Comparison of ENCODE assay signal across 8 cellular contexts in the genomic region with DNA sequence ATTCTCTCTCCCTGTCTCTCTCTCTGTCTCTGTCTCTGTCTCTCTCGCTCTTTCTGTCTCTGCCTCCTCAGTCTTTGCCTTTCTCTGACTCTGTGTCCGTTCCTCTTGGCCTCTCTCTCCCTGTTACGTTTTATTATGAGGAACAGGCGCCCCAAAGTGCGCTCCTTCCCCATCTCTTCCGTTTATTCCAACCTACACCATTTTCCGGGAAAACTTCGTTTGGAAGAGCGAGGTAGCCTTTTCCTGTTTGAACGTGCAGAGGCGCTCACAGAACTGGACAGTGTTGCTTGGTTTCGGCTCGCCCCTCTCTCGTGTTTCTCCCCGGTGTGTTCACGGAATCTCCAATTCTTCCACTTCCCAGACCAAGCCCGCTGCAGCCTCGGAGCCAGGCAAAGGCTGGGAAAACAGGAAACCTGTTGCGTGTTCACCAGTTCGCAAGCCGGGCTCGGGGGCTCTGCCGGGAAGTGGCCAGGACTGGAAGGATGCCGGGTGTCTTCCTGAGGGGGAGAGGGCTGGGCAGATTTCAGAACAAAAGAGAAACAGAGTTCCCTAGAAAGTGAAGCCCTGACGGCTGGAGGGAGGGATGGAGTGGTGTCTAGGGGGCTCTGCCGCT. TPM values are rescaled to one million over a fixed set of nuclear protein-coding genes. Genes with fewer than 3 reads are reported as not detected.
DNase-seq lines count a peak whose midpoint lies in the region; ATAC-seq, FAIRE-seq and TF ChIP-seq lines count a peak whose summit lies in the region.

No MANE protein-coding gene starts in this region.

- TF ChIP-seq POLR2A in IMR-90 (IDR thresholded peaks at IDR 0.05; ENCODE audit: low read depth, low read length) (no peak), K562 (conservative IDR thresholded peaks at IDR 0.05) (no peak)

- no peak overlapping the region for H4K91ac ChIP-seq in IMR-90 (ENCODE audit: insufficient read depth, low read depth, low read length)

- 0 out of 2 replicates have a peak overlapping the region, but pooled peaks have one; percentile 75 for H3K23ac ChIP-seq in IMR-90 (ENCODE audit: low read depth, low read length)

- H3K27me3 Mint-ChIP-seq in CD4-positive, CD25-positive, alpha-beta regulatory T cell: peaks cover 47% of the 10 kb centered on the region

- no peak overlapping the region for H3K27ac ChIP-seq in CD4-positive, CD25-positive, alpha-beta regulatory T cell (ENCODE audit: insufficient read depth, low read length, poor library complexity, severe bottlenecking)
- no peak overlapping the region for H3K27ac ChIP-seq in IMR-90 (ENCODE audit: insufficient read depth, low read length)
- H3K27ac ChIP-seq in K562 (ENCODE audit: extremely low read depth, low read depth, low read length): no peak overlapping the region
- peak overlapping the region in 1 of 2 donors; percentile 82 for H3K27ac ChIP-seq in small intestine (ENCODE audit: low read depth in 1 of 2, low read length in 1 of 2)

- H3K79me2 ChIP-seq in K562 (ENCODE audit: control insufficient read depth, insufficient read depth, low read length): no peaks in the 10 kb centered on the region

- TF ChIP-seq CTCF in IMR-90 (conservative IDR thresholded peaks at IDR 0.05; ENCODE audit: low read depth, low read length) (no peak), K562 (IDR thresholded peaks at IDR 0.05 in 2 of 3, conservative IDR thresholded peaks at IDR 0.05 in 1 of 3; ENCODE audit: insufficient read depth in 2 of 3, low read depth in 1 of 3, low read length in 3 of 3) (no peak)

- peak overlapping the region; percentile 95 for H3K4me2 ChIP-seq in IMR-90 (ENCODE audit: low read depth, low read length)
- peak overlapping the region; percentile 78 for H3K4me2 ChIP-seq in K562 (ENCODE audit: insufficient read depth, low read length)

- peak overlapping the region in 1 of 3 donors; percentile 50 for H3K27ac Mint-ChIP-seq in CD4-positive, CD25-positive, alpha-beta regulatory T cell

- dilution Hi-C loops in IMR-90 (cut with HindIII; ENCODE audit: low sequenced_read_pairs, unreplicated experiment): no loop called here

- H2AK9ac ChIP-seq in IMR-90 (replicated peaks; ENCODE audit: low read depth, low read length, poor library complexity): peak overlapping the region; percentile 74

- H3K79me1 ChIP-seq in IMR-90 (ENCODE audit: low read depth in 1 of 2, low read length in 2 of 2): no peaks in the 10 kb centered on the region

- TF ChIP-seq EP300 in K562 (IDR thresholded peaks at IDR 0.05; ENCODE audit: low read length): no peak

- H4K8ac ChIP-seq in IMR-90 (ENCODE audit: low read depth in 2 of 2, low read length in 2 of 2): no peak overlapping the region

- H3K18ac ChIP-seq in IMR-90 (ENCODE audit: low read depth, low read length): no peak overlapping the region

- H3K27me3 ChIP-seq in CD4-positive, CD25-positive, alpha-beta regulatory T cell (ENCODE audit: control insufficient read depth, insufficient read depth, low read length): peaks cover 22% of the 10 kb centered on the region
- peaks cover 43% of the 10 kb centered on the region for H3K27me3 ChIP-seq in IMR-90 (ENCODE audit: control insufficient read depth, insufficient read depth, low read length)
- peaks cover 18 to 53% of the 10 kb centered on the region in 2 experiments for H3K27me3 ChIP-seq in K562 (ENCODE audit: control insufficient read depth in 2 of 2, insufficient read depth in 2 of 2, low read length in 2 of 2)
- no peaks in the 10 kb centered on the region for H3K27me3 ChIP-seq in small intestine (ENCODE audit: control insufficient read depth in 2 of 2, insufficient read depth in 2 of 2, low read length in 2 of 2)

- H3K9me3 ChIP-seq in CD4-positive, CD25-positive, alpha-beta regulatory T cell (ENCODE audit: control insufficient read depth in 2 of 2, low read length in 2 of 2): no peaks in the 10 kb centered on the region
- H3K9me3 ChIP-seq in IMR-90 (ENCODE audit: control insufficient read depth, insufficient read depth, low read length) (no peaks in the 10 kb centered on the region), K562 (replicated peaks; ENCODE audit: control insufficient read depth, insufficient read depth, low read depth, low read length) (no peaks in the 10 kb centered on the region), small intestine (ENCODE audit: control insufficient read depth, low read depth) (no peaks in the 10 kb centered on the region)

- no peak overlapping the region for H2BK20ac ChIP-seq in IMR-90 (ENCODE audit: low read depth, low read length)

- H3K4ac ChIP-seq in IMR-90 (ENCODE audit: low read depth, low read length): no peak overlapping the region

- H3K4me3 Mint-ChIP-seq in CD4-positive, CD25-positive, alpha-beta regulatory T cell: peak overlapping the region; percentile 88 to 94 (median 90)

- no peak overlapping the region for H2BK120ac ChIP-seq in IMR-90 (ENCODE audit: low read depth, low read length)

- POLR2A ChIA-PET in IMR-90 (lab: Charles Lee; ENCODE audit: unreplicated experiment): no interaction called here
- POLR2A ChIA-PET in K562 (lab: Yijun Ruan, JAX): interaction anchor here (0.7 kb wide), 1 partner anchor 23 kb away, joined by 3 read pairs; no protein-coding TSS in a partner anchor

- no peak overlapping the region for H3K56ac ChIP-seq in IMR-90 (ENCODE audit: extremely low read depth, insufficient read depth, low read length)

- no peak for DNase-seq in CD4-positive, CD25-positive, alpha-beta regulatory T cell
- peak; percentile 9 for DNase-seq in IMR-90
- DNase-seq in K562 (ENCODE audit: extremely low read depth in 1 of 4, low spot score in 3 of 4): no peak
- peak; percentile 8 for DNase-seq in inferior parietal cortex (ENCODE audit: extremely low spot score)
- DNase-seq in small intestine: no peak
- DNase-seq in RKO (ENCODE audit: low spot score): no peak
- DNase-seq in AML-193 (lab: John Stamatoyannopoulos, UW): no peak

- H2BK5ac ChIP-seq in IMR-90 (ENCODE audit: low read depth, low read length, poor library complexity, severe bottlenecking): no peak overlapping the region

- WGBS in IMR-90 (ENCODE audit: extremely low coverage in 2 of 2, insufficient read length in 1 of 2), 2 experiments: 1% methylated on average over 10 of the region's 26 CpGs; no CpG with 5 or more reads in 1 of the 2 experiments
- 3% methylated on average over 15 of the region's 26 CpGs for WGBS in K562 (ENCODE audit: insufficient coverage, low coverage, missing lambda C conversion rate)
- WGBS in small intestine, 3 donors: 1 to 3% (median 2%) methylated on average over 26 of the region's 26 CpGs

- H4K5ac ChIP-seq in IMR-90 (ENCODE audit: low read depth, low read length): no peak overlapping the region

- in situ Hi-C loops in IMR-90 (cut with MboI; ENCODE audit: low sequenced_read_pairs): no loop called here
- in situ Hi-C loops in K562 (cut with MboI): no loop called here

- peaks cover 17% of the 10 kb centered on the region for H3K4me1 ChIP-seq in CD4-positive, CD25-positive, alpha-beta regulatory T cell (ENCODE audit: control insufficient read depth, insufficient read depth, low read length, poor library complexity, severe bottlenecking)
- H3K4me1 ChIP-seq in IMR-90 (ENCODE audit: control insufficient read depth, insufficient read depth, low read length): peaks cover 3% of the 10 kb centered on the region; the same call in 1 of the 2 replicates
- peaks cover 3 to 14% of the 10 kb centered on the region in 2 experiments; a peak in 4 of 5 replicates for H3K4me1 ChIP-seq in K562 (replicated peaks in 1 of 2; ENCODE audit: control insufficient read depth in 2 of 2, insufficient read depth in 2 of 2, low read length in 2 of 2)
- H3K4me1 ChIP-seq in small intestine (ENCODE audit: control insufficient read depth in 2 of 2, insufficient read depth in 1 of 2, low read depth in 1 of 2, low read length in 1 of 2): no peaks in the 10 kb centered on the region

- peak overlapping the region; percentile 71 for H3K4me3 ChIP-seq in CD4-positive, CD25-positive, alpha-beta regulatory T cell (ENCODE audit: low read depth, low read length)
- H3K4me3 ChIP-seq in IMR-90 (ENCODE audit: insufficient read depth, low read depth, low read length): peak overlapping the region; percentile 52
- peak overlapping the region; percentile 46 for H3K4me3 ChIP-seq in K562
- H3K4me3 ChIP-seq in small intestine (ENCODE audit: low read depth in 1 of 2, low read length in 2 of 2): peak overlapping the region; percentile 50 to 67

- TF ChIP-seq RAD21 in IMR-90 (IDR thresholded peaks at IDR 0.05; ENCODE audit: low read length) (no peak), K562 (CRISPR knock-in tag; conservative IDR thresholded peaks at IDR 0.05 in 1 of 2, IDR thresholded peaks at IDR 0.05 in 1 of 2) (no peak)

- no peak for ATAC-seq in CD4-positive, CD25-positive, alpha-beta regulatory T cell (ENCODE audit: low read depth in 2 of 2)
- peak; percentile 40 for ATAC-seq in IMR-90 (ENCODE audit: low read depth)
- peak; percentile 6; the same call in 1 of the 3 replicates for ATAC-seq in K562
- ATAC-seq in GM18858 (IDR thresholded peaks at IDR 0.05; ENCODE audit: unreplicated experiment): no peak

- no peak overlapping the region; the same call in 1 of the 2 replicates for H2AK5ac ChIP-seq in IMR-90 (ENCODE audit: low read depth, low read length)

- FAIRE-seq in K562 (lab: Jason Lieb, UNC) (no peak), small intestine (lab: Jason Lieb, UNC) (no peak)

- no peaks in the 10 kb centered on the region for H3K36me3 ChIP-seq in CD4-positive, CD25-positive, alpha-beta regulatory T cell (ENCODE audit: control insufficient read depth, insufficient read depth, low read length)
- H3K36me3 ChIP-seq in IMR-90 (ENCODE audit: control insufficient read depth, insufficient read depth, low read length) (no peaks in the 10 kb centered on the region), K562 (ENCODE audit: control insufficient read depth, insufficient read depth, low read length) (no peaks in the 10 kb centered on the region), small intestine (ENCODE audit: control insufficient read depth in 2 of 2, insufficient read depth in 2 of 2, low read length in 2 of 2) (no peaks in the 10 kb centered on the region)

- CTCF ChIA-PET in IMR-90 (lab: Yijun Ruan, JAX): no interaction called here
- CTCF ChIA-PET in K562 (lab: Yijun Ruan, JAX; ENCODE audit: low intra/inter-chr PET ratio): no interaction called here

- no peaks in the 10 kb centered on the region for H3K36me3 Mint-ChIP-seq in CD4-positive, CD25-positive, alpha-beta regulatory T cell

- H3K9ac ChIP-seq in IMR-90 (ENCODE audit: low read depth, low read length): 0 out of 2 replicates have a peak overlapping the region, but pooled peaks have one; percentile 8
- peak overlapping the region in 1 of 2 experiments; percentile 58; a peak in 1 of 4 replicates for H3K9ac ChIP-seq in K562 (ENCODE audit: insufficient read depth in 1 of 2, low read depth in 2 of 2, low read length in 2 of 2)

- BruUV-seq in IMR-90 (replicated peaks; lab: Mats Ljungman, UMichigan) (no TSS peak), K562 (replicated peaks; lab: Mats Ljungman, UMichigan) (no TSS peak)

- H3K4me1 Mint-ChIP-seq in CD4-positive, CD25-positive, alpha-beta regulatory T cell: peaks cover 5 to 13% (median 9%) of the 10 kb centered on the region in 4 donors

- no peak overlapping the region; the same call in 1 of the 2 replicates for H3K14ac ChIP-seq in IMR-90 (replicated peaks; ENCODE audit: low read depth, low read length)

- peaks cover 0 to 3% (median 0%) of the 10 kb centered on the region in 7 donors for H3K9me3 Mint-ChIP-seq in CD4-positive, CD25-positive, alpha-beta regulatory T cell

- intact Hi-C loops in IMR-90 (cut with micrococcal nuclease): loop anchor here (2.0 kb wide), 1 partner anchor 17 kb away; no protein-coding TSS in a partner anchor
- intact Hi-C loops in K562 (cut with micrococcal nuclease): no loop called here

- H3K9me1 ChIP-seq in IMR-90 (ENCODE audit: insufficient read depth, low read length) (peaks cover 3% of the 10 kb centered on the region), K562 (ENCODE audit: control insufficient read depth, insufficient read depth, low read length) (no peaks in the 10 kb centered on the region)

- H2BK15ac ChIP-seq in IMR-90 (ENCODE audit: low read depth, low read length): no peak overlapping the region

- H2AFZ ChIP-seq in IMR-90 (replicated peaks; ENCODE audit: low read length, poor library complexity) (peak overlapping the region; percentile 89), K562 (ENCODE audit: low read depth, low read length) (peak overlapping the region; percentile 56)

- H4K20me1 ChIP-seq in IMR-90 (ENCODE audit: insufficient read depth, low read length) (no peaks in the 10 kb centered on the region), K562 (replicated peaks; ENCODE audit: control insufficient read depth, insufficient read depth, low read length) (no peaks in the 10 kb centered on the region)

RNA-seq across cellular contexts. Expression of gene TMEM255B, which starts 0.6 kb away (rescaled TPM):
- total RNA-seq in CD4-positive, CD25-positive, alpha-beta regulatory T cell: 1.3 TPM
- under 1 TPM in 3 of 4 donors, not detected in 1; 0.02 to 0.11 (median 0.10) TPM for polyA plus RNA-seq in CD4-positive, CD25-positive, alpha-beta regulatory T cell
- total RNA-seq in IMR-90 (2012; rRNA removed) (0.36 and 0.83 TPM in 2 replicates), K562 (2014; rRNA removed) (0.23 and 0.33 TPM in 2 replicates), K562 (2014; rRNA removed; fragmentation: Illumina TruSeq; extraction: Trizol) (0.13 and 0.22 TPM in 2 replicates), K562 (2015; rRNA removed; fragmentation: Illumina TruSeq; extraction: Trizol) (0.30 and 0.36 TPM in 2 replicates), K562 (2021) (0.72 and 0.75 TPM in 2 replicates)
- polyA plus RNA-seq in IMR-90 (2012; rRNA removed) (0.94 and 1.1 TPM in 2 replicates), K562 (2011; rRNA removed) (0.20 and 0.45 TPM in 2 replicates), K562 (2014; fragmentation: Illumina TruSeq; extraction: Trizol) (0.42 and 0.46 TPM in 2 replicates), K562 (2014; fragmentation: Nextera tagmentation; extraction: Ambion mirVana) (under 1 TPM; 0.01 to 0.04 TPM), K562 (2014; rRNA removed) (0.40 and 0.46 TPM in 2 replicates), small intestine (1 to 10 TPM in 2 of 3 donors, not detected in 1; 1.4 to 9.3 TPM)
- polyA plus RNA-seq in IMR-90 (2012; cell fraction: cytosol; rRNA removed): 0.65 and 1.3 TPM in 2 replicates
- polyA plus RNA-seq in IMR-90 (2012; cell fraction: nucleus; rRNA removed; ENCODE audit: low replicate concordance): 0.46 and 0.95 TPM in 2 replicates
- 1.8 and 1.9 TPM in 2 replicates for total RNA-seq in K562 (2011; cell fraction: chromatin; rRNA removed; ENCODE audit: low replicate concordance)
- 1.3 and 1.5 TPM in 2 replicates for total RNA-seq in K562 (2011; cell fraction: nucleolus; rRNA removed)
- 1.1 TPM in 2 replicates for total RNA-seq in K562 (2011; cell fraction: nucleoplasm; rRNA removed)
- 0.19 and 0.65 TPM in 2 replicates for polyA plus RNA-seq in K562 (2011; cell fraction: cytosol; rRNA removed)
- polyA plus RNA-seq in K562 (2011; cell fraction: nucleus; rRNA removed): 0.46 and 0.76 TPM in 2 replicates
- polyA plus RNA-seq in K562 (2012): 0.57 and 2.2 TPM in 2 replicates
- 1.1 and 1.3 TPM in 2 replicates for polyA minus RNA-seq in K562 (2011; rRNA and poly(A)+ RNA removed)
- 0.38 and 0.73 TPM in 2 replicates for polyA minus RNA-seq in K562 (2011; cell fraction: cytosol; rRNA and poly(A)+ RNA removed)
- 0.27 and 0.89 TPM in 2 replicates for polyA minus RNA-seq in K562 (2011; cell fraction: nucleus; rRNA and poly(A)+ RNA removed)

Comparison
In these comparisons a context has a peak if more than half of its experiments do, and no peak if none do; other contexts are left out.
1. ATAC-seq: peak in IMR-90 (single experiment) and K562 (single experiment); none in CD4-positive, CD25-positive, alpha-beta regulatory T cell (0 of 2) and GM18858 (single experiment).
2. DNase-seq: peak in IMR-90 (single experiment) and inferior parietal cortex (single experiment); none in CD4-positive, CD25-positive, alpha-beta regulatory T cell (0 of 3), K562 (0 of 4), small intestine (single experiment), RKO (single experiment) and AML-193 (0 of 2).
3. Peak in every context shown above with its lines, with median percentiles within 50 percentile points of each other: H3K4me3 ChIP-seq.